10 cellular contexts compared by ENCODE assay signal in the genomic region with DNA sequence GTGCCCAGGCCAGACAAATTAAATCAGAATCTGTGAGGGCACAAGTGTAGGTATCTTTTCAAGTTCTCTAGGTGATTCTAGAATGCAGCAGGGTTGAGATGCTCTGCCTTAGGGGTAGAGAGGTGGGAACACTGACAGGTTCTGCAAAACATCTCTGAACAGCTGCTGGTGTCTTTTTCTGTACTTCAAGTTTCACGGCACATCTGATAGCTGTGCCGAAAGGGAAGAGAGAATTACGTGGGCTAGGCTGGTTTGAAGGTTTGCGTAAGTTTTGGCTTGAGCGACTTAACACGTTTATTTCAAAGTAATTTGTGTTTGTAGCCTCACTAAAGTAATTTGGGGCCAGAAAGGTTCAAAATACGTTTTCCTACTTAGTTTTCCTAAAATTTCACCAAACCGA. TPM values are rescaled to one million over a fixed set of nuclear protein-coding genes. Genes with fewer than 3 reads are reported as not detected.
DNase-seq lines count a peak whose midpoint lies in the region; ATAC-seq and TF ChIP-seq lines count a peak whose summit lies in the region.
"Had no signal": no experiment of that assay in that cellular context is flagged by ENCODE, and none has a peak within 500 bp of the region (broad histone marks: within the 10 kb centered on the region; RNA-seq: fewer than 3 reads in every experiment).

No MANE protein-coding gene starts in this region.

- H3K4me1 ChIP-seq in BLaER1 (peaks cover 81% of the 10 kb centered on the region), Peyer's patch (peaks cover 0 to 16% (median 6%) of the 10 kb centered on the region in 4 donors), uterus (no peaks in the 10 kb centered on the region)

- H3K27me3 ChIP-seq in BLaER1 (no peaks in the 10 kb centered on the region), Peyer's patch (no peaks in the 10 kb centered on the region), uterus (no peaks in the 10 kb centered on the region)

- H3K9me3 ChIP-seq in BLaER1 (no peaks in the 10 kb centered on the region), Peyer's patch (no peaks in the 10 kb centered on the region), uterus (no peaks in the 10 kb centered on the region)

- TF ChIP-seq CTCF in Peyer's patch (IDR thresholded peaks at IDR 0.05) = no peak
- no peak for TF ChIP-seq CTCF in osteocyte (IDR thresholded peaks at IDR 0.05)
- no peak for TF ChIP-seq CTCF in uterus (IDR thresholded peaks at IDR 0.05)

- H3K36me3 ChIP-seq in BLaER1 (peaks cover 31% of the 10 kb centered on the region), Peyer's patch (no peaks in the 10 kb centered on the region), uterus (no peaks in the 10 kb centered on the region)

- peaks cover 4% of the 10 kb centered on the region; the same call in 1 of the 2 replicates for H4K20me1 ChIP-seq in BLaER1

- H3K36me3 Mint-ChIP-seq in osteocyte (ENCODE audit: unreplicated experiment) = peaks cover 2% of the 10 kb centered on the region

- DNase-seq in Peyer's patch (peak in 2 of 3 donors; percentile 49 to 55), hippocampal formation (lab: John Stamatoyannopoulos, UW) (no peak), osteocyte (ENCODE audit: extremely low spot score, unreplicated experiment) (no peak), NCI-H524 (lab: John Stamatoyannopoulos, UW) (no peak), uterus (no peak)
- DNase-seq: activated effector memory CD4-positive, alpha-beta T cell treated with Interleukin-2 at 50 U/mL for 16 hours had no signal

- H3K27me3 Mint-ChIP-seq in osteocyte (ENCODE audit: unreplicated experiment) = no peaks in the 10 kb centered on the region

- H3K27ac Mint-ChIP-seq in osteocyte (ENCODE audit: unreplicated experiment) = no peak overlapping the region

- H3K4me2 ChIP-seq in BLaER1 = peak overlapping the region; percentile 92

- H3K4me3 ChIP-seq in BLaER1 (no peak overlapping the region), Peyer's patch (no peak overlapping the region), uterus (no peak overlapping the region)

- TF ChIP-seq POLR2A in Peyer's patch (IDR thresholded peaks at IDR 0.05) (no peak), uterus (IDR thresholded peaks at IDR 0.05) (no peak)

- no peak overlapping the region for H3K4me3 Mint-ChIP-seq in osteocyte (ENCODE audit: unreplicated experiment)

- ATAC-seq in GM19043 (IDR thresholded peaks at IDR 0.05; ENCODE audit: low read depth, unreplicated experiment) (peak; percentile 56), HG03045 (IDR thresholded peaks at IDR 0.05; ENCODE audit: unreplicated experiment) (peak; percentile 67)
- ATAC-seq: Right ventricle myocardium inferior had no signal

- H3K27ac ChIP-seq in BLaER1 (peak overlapping the region; percentile 97), Peyer's patch (peak overlapping the region in 2 of 4 donors; percentile 68 to 77), uterus (no peak overlapping the region)

- H3K9ac ChIP-seq in BLaER1 = peak overlapping the region; percentile 74; the same call in 1 of the 2 replicates

- no peaks in the 10 kb centered on the region for H3K9me3 Mint-ChIP-seq in osteocyte (ENCODE audit: unreplicated experiment)

- intact Hi-C loops in uterus (cut with DNase I; ENCODE audit: low total_unique reads) = no loop called here

- H3K4me1 Mint-ChIP-seq in osteocyte (ENCODE audit: unreplicated experiment) = peaks cover 13% of the 10 kb centered on the region

RNA-seq across cellular contexts. Expression of a gene that starts 22.5 kb away (rescaled TPM):
- total RNA-seq in Peyer's patch = 10 to 100 TPM; 15.3 to 73.4 (median 28.4) TPM
- 37.0 and 39.1 TPM in 2 replicates for total RNA-seq in osteocyte
- 10 to 100 TPM; 15.1 to 50.5 (median 41.1) TPM for total RNA-seq in uterus

RNA-seq across cellular contexts. Expression of a gene that starts 48.9 kb away (rescaled TPM):
- total RNA-seq in Peyer's patch = 10 to 100 TPM in 1 of 4 donors, 1 to 10 TPM in 2, not detected in 1; 4.8 to 12.8 (median 6.5) TPM
- 3.2 and 7.7 TPM in 2 replicates for total RNA-seq in osteocyte
- total RNA-seq in uterus = 10 to 100 TPM in 2 of 4 donors, 1 to 10 TPM in 2; 1.2 to 39.6 (median 7.8) TPM

RNA-seq across cellular contexts. Expression of a gene that starts 49.1 kb away (rescaled TPM):
- total RNA-seq in Peyer's patch = 10 to 100 TPM in 3 of 4 donors, 1 to 10 TPM in 1; 9.9 to 23.1 (median 13.4) TPM
- 14.2 and 17.9 TPM in 2 replicates for total RNA-seq in osteocyte
- 10 to 100 TPM in 2 of 4 donors, 1 to 10 TPM in 2; 1.5 to 26.7 (median 9.7) TPM for total RNA-seq in uterus

Comparison
In these comparisons a context has a peak if more than half of its experiments do, and no peak if none do; other contexts are left out.
1. DNase-seq: peak in Peyer's patch (2 of 3); none in hippocampal formation (0 of 2), osteocyte (single experiment), NCI-H524 (0 of 2) and uterus (0 of 2).